20 cellular contexts compared by ENCODE assay signal in genomic region chr1:51776408-51776807, GRCh38.
DNase-seq lines count a peak whose midpoint lies in the region; ATAC-seq and TF ChIP-seq lines count a peak whose summit lies in the region.
"Had no signal": no experiment of that assay in that cellular context is flagged by ENCODE, and none has a peak within 500 bp of the region (broad histone marks: within the 10 kb centered on the region; RNA-seq: fewer than 3 reads in every experiment).

No MANE protein-coding gene starts in this region.

- H3K9me3 Mint-ChIP-seq in activated T-cell treated with anti-CD3 and anti-CD28 coated beads, Interleukin-2, amount 50 U/mL, for 72 hours: no peaks in the 10 kb centered on the region
- H3K9me3 Mint-ChIP-seq in activated CD8-positive, alpha-beta T cell treated with anti-CD3 and anti-CD28 coated beads, Interleukin-2, amount 10 ng/mL, durations not matched to agents 7 days and 5 days (ENCODE audit: insufficient read depth): no peaks in the 10 kb centered on the region
- H3K9me3 Mint-ChIP-seq in type B pancreatic cell: no peaks in the 10 kb centered on the region
- H3K9me3 Mint-ChIP-seq in activated T-helper 17 cell treated with anti-CD3 and anti-CD28 coated beads, Interleukin-2, amount 50 U/mL, for 72 hours: no peaks in the 10 kb centered on the region
- H3K9me3 Mint-ChIP-seq: CD8-positive, alpha-beta T cell; natural killer cell treated with Interleukin-12 subunit alpha and Interleukin-12 subunit beta and Interleukin-15 and Interleukin-18, amount 100 ng/mL, for 72 hours had no signal

- DNase-seq in activated T-cell treated with anti-CD3 and anti-CD28 coated beads, Interleukin-2, amount 50 U/mL, for 72 hours: no peak
- DNase-seq in activated T-cell treated with anti-CD3 and anti-CD28 coated beads, Interleukin-2, amount 50 U/mL, for 1 hour: no peak
- DNase-seq in activated CD8-positive, alpha-beta T cell treated with anti-CD3 and anti-CD28 coated beads, Interleukin-2, amount 10 ng/mL, durations not matched to agents 7 days and 5 days: no peak
- DNase-seq in type B pancreatic cell (ENCODE audit: extremely low spot score, unreplicated experiment) (no peak), NCI-H187 (lab: John Stamatoyannopoulos, UW) (no peak), DMS53 (lab: John Stamatoyannopoulos, UW) (no peak)
- DNase-seq: CD8-positive, alpha-beta T cell; dermis blood vessel endothelial cell; EL; lower lobe of right lung; NCI-H1105 treated with DMSO at 0.1 percent for 48 hours; NCI-H2171; NCI-H82; RPMI8226; stimulated activated naive CD4-positive, alpha-beta T cell; upper lobe of left lung; WERI-Rb-1 had no signal

- no peak overlapping the region for H3K4me3 Mint-ChIP-seq in activated T-cell treated with anti-CD3 and anti-CD28 coated beads, Interleukin-2, amount 50 U/mL, for 72 hours
- no peak overlapping the region for H3K4me3 Mint-ChIP-seq in activated CD8-positive, alpha-beta T cell treated with anti-CD3 and anti-CD28 coated beads, Interleukin-2, amount 10 ng/mL, durations not matched to agents 7 days and 5 days
- H3K4me3 Mint-ChIP-seq in type B pancreatic cell: peak overlapping the region; percentile 40
- no peak overlapping the region for H3K4me3 Mint-ChIP-seq in activated T-helper 17 cell treated with anti-CD3 and anti-CD28 coated beads, Interleukin-2, amount 50 U/mL, for 72 hours
- H3K4me3 Mint-ChIP-seq: CD8-positive, alpha-beta T cell; natural killer cell treated with Interleukin-12 subunit alpha and Interleukin-12 subunit beta and Interleukin-15 and Interleukin-18, amount 100 ng/mL, for 72 hours had no signal

- no peak for ATAC-seq in activated T-cell treated with anti-CD3 and anti-CD28 coated beads, Interleukin-2, amount 50 U/mL, for 72 hours (replicated peaks in 1 of 2)
- ATAC-seq in HG03558 (IDR thresholded peaks at IDR 0.05; ENCODE audit: extremely low read depth, unreplicated experiment): peak; percentile 56
- no peak for ATAC-seq in activated CD8-positive, alpha-beta T cell treated with anti-CD3 and anti-CD28 coated beads, Interleukin-2, amount 10 ng/mL, durations not matched to agents 7 days and 5 days
- ATAC-seq in activated T-helper 17 cell treated with anti-CD3 and anti-CD28 coated beads, Interleukin-2, amount 50 U/mL, for 72 hours (replicated peaks): no peak
- ATAC-seq: CD8-positive, alpha-beta T cell; lower lobe of right lung; natural killer cell treated with Interleukin-12 subunit alpha and Interleukin-12 subunit beta and Interleukin-15 and Interleukin-18, amount 100 ng/mL, for 72 hours had no signal

- no peaks in the 10 kb centered on the region for H3K27me3 Mint-ChIP-seq in activated T-cell treated with anti-CD3 and anti-CD28 coated beads, Interleukin-2, amount 50 U/mL, for 72 hours (ENCODE audit: low read depth)
- no peaks in the 10 kb centered on the region for H3K27me3 Mint-ChIP-seq in activated CD8-positive, alpha-beta T cell treated with anti-CD3 and anti-CD28 coated beads, Interleukin-2, amount 10 ng/mL, durations not matched to agents 7 days and 5 days (ENCODE audit: low read depth)
- no peaks in the 10 kb centered on the region for H3K27me3 Mint-ChIP-seq in type B pancreatic cell
- H3K27me3 Mint-ChIP-seq in activated T-helper 17 cell treated with anti-CD3 and anti-CD28 coated beads, Interleukin-2, amount 50 U/mL, for 72 hours: no peaks in the 10 kb centered on the region
- H3K27me3 Mint-ChIP-seq: natural killer cell treated with Interleukin-12 subunit alpha and Interleukin-12 subunit beta and Interleukin-15 and Interleukin-18, amount 100 ng/mL, for 72 hours had no signal

- H3K36me3 Mint-ChIP-seq in activated T-cell treated with anti-CD3 and anti-CD28 coated beads, Interleukin-2, amount 50 U/mL, for 72 hours (ENCODE audit: insufficient read depth in 2 of 2): peaks cover 11 to 24% of the 10 kb centered on the region in 2 donors
- peaks cover 45% of the 10 kb centered on the region for H3K36me3 Mint-ChIP-seq in activated CD8-positive, alpha-beta T cell treated with anti-CD3 and anti-CD28 coated beads, Interleukin-2, amount 10 ng/mL, durations not matched to agents 7 days and 5 days (ENCODE audit: low read depth)
- H3K36me3 Mint-ChIP-seq in type B pancreatic cell: peaks cover 44% of the 10 kb centered on the region
- H3K36me3 Mint-ChIP-seq in activated T-helper 17 cell treated with anti-CD3 and anti-CD28 coated beads, Interleukin-2, amount 50 U/mL, for 72 hours (ENCODE audit: low read depth): peaks cover 78% of the 10 kb centered on the region

- CTCF ChIA-PET in activated CD8-positive, alpha-beta T cell treated with anti-CD3 and anti-CD28 coated beads, Interleukin-2, amount 10 ng/mL, durations not matched to agents 7 days and 5 days (lab: Charles Lee): interaction anchor here (1.3 kb wide), 1 partner anchor 8 kb away, joined by 8 read pairs; no protein-coding TSS in a partner anchor

- POLR2A ChIA-PET in activated CD8-positive, alpha-beta T cell treated with anti-CD3 and anti-CD28 coated beads, Interleukin-2, amount 10 ng/mL, durations not matched to agents 7 days and 5 days (lab: Charles Lee): no interaction called here

- peak overlapping the region; percentile 6 for H3K27ac Mint-ChIP-seq in activated T-cell treated with anti-CD3 and anti-CD28 coated beads, Interleukin-2, amount 50 U/mL, for 72 hours
- peak overlapping the region; percentile 39 for H3K27ac Mint-ChIP-seq in activated CD8-positive, alpha-beta T cell treated with anti-CD3 and anti-CD28 coated beads, Interleukin-2, amount 10 ng/mL, durations not matched to agents 7 days and 5 days
- peak overlapping the region; percentile 68 for H3K27ac Mint-ChIP-seq in type B pancreatic cell
- no peak overlapping the region for H3K27ac Mint-ChIP-seq in activated T-helper 17 cell treated with anti-CD3 and anti-CD28 coated beads, Interleukin-2, amount 50 U/mL, for 72 hours
- H3K27ac Mint-ChIP-seq: natural killer cell treated with Interleukin-12 subunit alpha and Interleukin-12 subunit beta and Interleukin-15 and Interleukin-18, amount 100 ng/mL, for 72 hours had no signal

- peaks cover 15% of the 10 kb centered on the region for H3K4me1 Mint-ChIP-seq in activated T-cell treated with anti-CD3 and anti-CD28 coated beads, Interleukin-2, amount 50 U/mL, for 72 hours (ENCODE audit: low read depth)
- H3K4me1 Mint-ChIP-seq in activated CD8-positive, alpha-beta T cell treated with anti-CD3 and anti-CD28 coated beads, Interleukin-2, amount 10 ng/mL, durations not matched to agents 7 days and 5 days (ENCODE audit: low read depth): peaks cover 9% of the 10 kb centered on the region
- no peaks in the 10 kb centered on the region for H3K4me1 Mint-ChIP-seq in type B pancreatic cell (ENCODE audit: unreplicated experiment)
- peaks cover 9% of the 10 kb centered on the region for H3K4me1 Mint-ChIP-seq in activated T-helper 17 cell treated with anti-CD3 and anti-CD28 coated beads, Interleukin-2, amount 50 U/mL, for 72 hours

- TF ChIP-seq CTCF in type B pancreatic cell (conservative IDR thresholded peaks at IDR 0.05): no peak
